Comparison of ENCODE assay signal across 8 cellular contexts in the genomic region with DNA sequence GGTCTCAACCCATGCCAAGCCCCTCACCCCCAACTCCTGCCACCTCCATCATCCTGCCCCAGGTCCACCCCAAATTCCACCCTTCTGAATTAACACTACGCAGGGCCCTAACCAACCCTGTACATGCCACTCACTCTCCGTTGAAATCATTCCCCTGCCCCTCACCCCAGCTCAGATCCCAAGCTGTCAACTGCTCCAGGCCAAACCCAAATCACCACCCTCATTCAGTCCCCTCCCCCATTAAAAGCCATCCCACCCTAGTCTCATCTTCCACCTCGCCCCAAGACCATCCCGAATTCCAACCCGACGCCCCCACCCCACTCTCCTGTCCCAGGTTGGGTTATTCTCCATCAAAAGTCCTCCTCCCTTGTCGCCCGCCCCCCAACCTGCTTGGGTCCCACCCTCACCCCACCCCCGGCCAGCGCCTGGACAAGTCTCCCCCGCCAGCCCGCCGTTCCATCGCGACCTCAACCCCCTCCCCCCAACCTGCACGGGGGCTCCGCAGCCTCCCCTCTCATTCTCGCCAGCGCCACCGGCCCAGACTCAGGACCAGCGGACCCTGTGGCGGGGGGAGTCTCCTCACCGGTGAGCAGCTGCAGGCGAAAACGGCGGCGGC. TPM values are rescaled to one million over a fixed set of nuclear protein-coding genes. Genes with fewer than 3 reads are reported as not detected.
DNase-seq lines count a peak whose midpoint lies in the region; ATAC-seq and TF ChIP-seq lines count a peak whose summit lies in the region.

No MANE protein-coding gene starts in this region.

- H3K27me3 ChIP-seq in HL-60 (ENCODE audit: insufficient read depth, poor library complexity, severe bottlenecking), result no peaks in the 10 kb centered on the region
- no peaks in the 10 kb centered on the region for H3K27me3 ChIP-seq in brain microvascular endothelial cell (replicated peaks)
- no peaks in the 10 kb centered on the region for H3K27me3 ChIP-seq in tibial nerve

- ATAC-seq in GM19351 (IDR thresholded peaks at IDR 0.05; ENCODE audit: unreplicated experiment), result no peak

- 4 to 6% methylated on average over 16 to 17 of the region's 27 CpGs for WGBS in lower leg skin, 2 donors
- WGBS in tibial nerve, 2 donors, result 2 to 3% methylated on average over 15 to 23 of the region's 27 CpGs

- intact Hi-C loops in CD14-positive monocyte (cut with micrococcal nuclease), result loop anchor here (5.0 to 10.0 kb wide), 3 partner anchors 130 to 173 kb away; no protein-coding TSS in a partner anchor
- intact Hi-C loops in lower leg skin (cut with DNase I; ENCODE audit: low total_unique reads), result no loop called here

- H3K9me3 ChIP-seq in tibial nerve, result no peaks in the 10 kb centered on the region

- peaks cover 0 to 3% (median 0%) of the 10 kb centered on the region in 7 donors for H3K9me3 Mint-ChIP-seq in CD14-positive monocyte

- H3K36me3 ChIP-seq in brain microvascular endothelial cell (replicated peaks), result no peaks in the 10 kb centered on the region
- H3K36me3 ChIP-seq in tibial nerve, result no peaks in the 10 kb centered on the region

- DNase-seq in CD14-positive monocyte (ENCODE audit: low spot score), result no peak
- DNase-seq in HL-60 (ENCODE audit: low read depth in 1 of 2, low spot score in 1 of 2), result peak in 1 of 2 experiments; percentile 10
- DNase-seq in brain microvascular endothelial cell, result no peak
- peak; percentile 14 to 86 for DNase-seq in lower leg skin (ENCODE audit: low spot score in 2 of 2)
- DNase-seq in tibial nerve (ENCODE audit: low spot score in 2 of 2), result no peak
- DNase-seq in hippocampal formation (lab: John Stamatoyannopoulos, UW), result no peak
- no peak for DNase-seq in amniotic stem cell (lab: John Stamatoyannopoulos, UW)

- no peak for TF ChIP-seq CTCF in CD14-positive monocyte (IDR thresholded peaks at IDR 0.05)
- TF ChIP-seq CTCF in HL-60 (IDR thresholded peaks at IDR 0.05; ENCODE audit: insufficient read depth, low read length), result no peak
- no peak for TF ChIP-seq CTCF in brain microvascular endothelial cell (IDR thresholded peaks at IDR 0.05; ENCODE audit: low read depth, low read length, missing control alignments)
- TF ChIP-seq CTCF in lower leg skin (IDR thresholded peaks at IDR 0.05), result no peak
- TF ChIP-seq CTCF in tibial nerve (IDR thresholded peaks at IDR 0.05), result no peak

- in situ Hi-C loops in brain microvascular endothelial cell (cut with HindIII; ENCODE audit: low pct_ligation_motif_present, low sequenced_read_pairs), result no loop called here

- H3K27ac ChIP-seq in HL-60 (replicated peaks), result peak overlapping the region; percentile 68
- peak overlapping the region; percentile 80 for H3K27ac ChIP-seq in brain microvascular endothelial cell
- H3K27ac ChIP-seq in tibial nerve, result peak overlapping the region; percentile 80 to 94 (median 87)

- no peak for TF ChIP-seq EP300 in tibial nerve (IDR thresholded peaks at IDR 0.05)

- H3K4me3 ChIP-seq in HL-60 (replicated peaks; ENCODE audit: insufficient read depth, low read length), result peak overlapping the region; percentile 96
- peak overlapping the region; percentile 82 for H3K4me3 ChIP-seq in brain microvascular endothelial cell (ENCODE audit: low read depth, low read length)
- H3K4me3 ChIP-seq in lower leg skin (ENCODE audit: low read depth, poor library complexity, severe bottlenecking), result peak overlapping the region; percentile 72
- H3K4me3 ChIP-seq in tibial nerve, result peak overlapping the region; percentile 57 to 87 (median 78)

- TF ChIP-seq POLR2A in lower leg skin (IDR thresholded peaks at IDR 0.05) (no peak), tibial nerve (IDR thresholded peaks at IDR 0.05) (no peak)

- H3K27ac Mint-ChIP-seq in CD14-positive monocyte, result peak overlapping the region in 6 of 7 donors; percentile 80 to 94 (median 92)

- peaks cover 5% of the 10 kb centered on the region in 2 donors for H3K36me3 Mint-ChIP-seq in CD14-positive monocyte

- H3K27me3 Mint-ChIP-seq in CD14-positive monocyte (ENCODE audit: low read depth in 3 of 3), result peaks cover 0 to 2% (median 0%) of the 10 kb centered on the region in 3 donors

- peaks cover 35% of the 10 kb centered on the region for H3K4me1 Mint-ChIP-seq in CD14-positive monocyte

- H3K4me1 ChIP-seq in tibial nerve, result peaks cover 0 to 35% (median 14%) of the 10 kb centered on the region in 4 donors

- peak overlapping the region; percentile 89 to 93 for H3K4me3 Mint-ChIP-seq in CD14-positive monocyte

RNA-seq across cellular contexts. Expression of a gene that starts 0.5 kb away (rescaled TPM):
- polyA plus RNA-seq in CD14-positive monocyte, result 1 to 10 TPM; 1.4 to 2.1 TPM
- total RNA-seq in lower leg skin (10 to 100 TPM; 10.7 to 28.1 (median 20.5) TPM), tibial nerve (10 to 100 TPM; 28.8 to 53.5 (median 30.6) TPM)

RNA-seq across cellular contexts. Expression of a gene that starts 48.9 kb away (rescaled TPM):
- under 1 TPM; 0.25 to 0.88 TPM for polyA plus RNA-seq in CD14-positive monocyte
- total RNA-seq in lower leg skin (10 to 100 TPM in 2 of 4 donors, 1 to 10 TPM in 2; 2.9 to 18.9 (median 9.1) TPM), tibial nerve (100 to 1,000 TPM in 3 of 4 donors, 10 to 100 TPM in 1; 71.4 to 226 (median 206) TPM)

Comparison
In these comparisons a context has a peak if more than half of its experiments do, and no peak if none do; other contexts are left out.
1. DNase-seq: peak in lower leg skin (2 of 2); none in CD14-positive monocyte (single experiment), brain microvascular endothelial cell (single experiment), tibial nerve (0 of 2), hippocampal formation (0 of 2) and amniotic stem cell (single experiment).
2. Peak in every context shown above with its lines, with median percentiles within 50 percentile points of each other: H3K27ac ChIP-seq and H3K4me3 ChIP-seq.